3 cellular contexts compared by ENCODE assay signal in the genomic region with DNA sequence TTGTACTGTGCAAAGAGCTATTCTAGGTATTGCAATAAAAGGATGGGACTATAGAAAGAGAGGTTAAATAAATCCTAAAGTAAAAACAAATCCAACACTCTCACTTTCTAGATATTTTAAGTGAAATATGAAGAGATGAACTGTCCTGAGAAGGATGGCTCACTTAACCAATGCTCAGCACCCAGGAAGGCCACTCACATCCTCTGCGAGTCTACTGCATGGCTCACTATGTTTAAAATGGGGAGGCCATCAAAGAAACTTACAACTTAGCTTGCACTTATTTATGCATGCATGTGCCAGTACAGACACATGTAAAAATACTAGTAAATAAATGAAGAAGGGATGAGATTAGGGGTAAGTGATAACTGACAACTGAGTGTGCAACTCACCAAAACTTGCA.
"Had no signal": no experiment of that assay in that cellular context is flagged by ENCODE, and none has a peak within 500 bp of the region (broad histone marks: within the 10 kb centered on the region; RNA-seq: fewer than 3 reads in every experiment).

No MANE protein-coding gene starts in this region.

- H3K4me3 ChIP-seq: GM12878 had no signal

- ATAC-seq: GM12878 had no signal

- DNase-seq: GDM1, GF-D8 had no signal
